Comparison of ENCODE assay signal across 8 cellular contexts in the genomic region with DNA sequence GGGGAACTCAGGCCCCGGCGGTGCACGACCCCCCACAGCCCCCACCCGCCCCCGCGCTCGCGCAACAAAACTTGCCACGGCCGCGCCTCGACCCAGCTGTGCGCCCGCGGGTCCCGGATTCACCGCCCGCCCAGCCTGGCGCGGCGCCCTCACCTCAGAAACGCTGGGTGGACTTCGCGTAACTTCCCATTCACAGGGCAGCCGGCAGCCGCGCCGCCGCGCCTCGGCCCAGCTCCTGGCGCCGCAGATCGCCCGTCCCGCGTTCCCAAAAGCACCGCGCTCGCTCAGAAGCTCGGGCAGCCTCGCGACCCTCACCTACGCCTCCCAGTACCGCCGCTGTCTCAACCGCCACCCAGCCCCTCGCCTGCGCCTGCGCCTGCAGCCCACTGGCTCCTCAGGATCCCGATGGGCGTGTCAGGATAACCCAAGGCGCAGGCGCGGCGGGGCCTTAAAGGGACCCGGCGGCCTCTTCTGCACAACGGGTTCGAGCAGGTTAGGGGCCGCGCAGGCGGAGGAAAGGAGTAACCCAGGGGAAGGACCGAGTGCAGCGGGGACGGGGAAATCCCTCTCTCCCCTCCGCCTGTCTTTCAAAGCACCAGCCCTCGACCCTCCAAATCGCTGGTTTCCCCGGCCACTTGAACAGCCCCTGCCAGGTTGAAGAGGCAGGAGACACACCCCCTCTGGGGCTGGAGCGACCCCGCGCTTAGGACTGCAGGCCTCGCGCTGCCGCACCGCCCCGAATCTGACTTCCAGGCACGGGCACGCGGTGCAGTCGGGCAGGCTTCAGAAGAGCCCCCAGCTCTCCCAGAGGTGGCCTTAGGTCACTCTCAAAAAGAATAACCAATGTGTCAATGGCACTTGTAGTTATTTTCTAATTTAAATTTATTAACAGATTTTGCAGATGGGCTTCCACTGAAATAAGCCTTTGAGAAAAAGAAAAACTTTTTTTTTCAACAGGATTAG. TPM values are rescaled to one million over a fixed set of nuclear protein-coding genes. Genes with fewer than 3 reads are reported as not detected.
DNase-seq lines count a peak whose midpoint lies in the region; ATAC-seq and TF ChIP-seq lines count a peak whose summit lies in the region.

Gene NBPF1 (minus strand): TSS at position 380 of the 963 bp plus-strand sequence.

- no peak within 1 kb of the TSS for H3K27ac Mint-ChIP-seq in neural progenitor cell

- TF ChIP-seq CTCF in HCT116 (IDR thresholded peaks at IDR 0.05 in 2 of 3, conservative IDR thresholded peaks at IDR 0.05 in 1 of 3; ENCODE audit: borderline replicate concordance in 1 of 3, insufficient read depth in 1 of 3, low read depth in 2 of 3, low read length in 2 of 3) (no peak), MM.1S (IDR thresholded peaks at IDR 0.05; ENCODE audit: low read length) (no peak; the same call in 1 of the 2 replicates), neural progenitor cell (IDR thresholded peaks at IDR 0.05) (peak; percentile 27), stomach (IDR thresholded peaks at IDR 0.05) (peak in 1 of 7 experiments; percentile 48)

- no peaks in the 10 kb centered on the region for H3K4me1 Mint-ChIP-seq in neural progenitor cell

- no peaks in the 10 kb centered on the region for H3K27me3 Mint-ChIP-seq in neural progenitor cell (ENCODE audit: insufficient read depth, low read depth)

- H3K27ac ChIP-seq in HCT116 (ENCODE audit: low read depth, low read length) = peak within 1 kb of the TSS; percentile 58
- no peak within 1 kb of the TSS for H3K27ac ChIP-seq in MM.1S (ENCODE audit: low read length)
- peak within 1 kb of the TSS; percentile 3 for H3K27ac ChIP-seq in neural progenitor cell
- peak within 1 kb of the TSS; percentile 58 to 83 (median 72) for H3K27ac ChIP-seq in stomach

- intact Hi-C loops in HCT116 (cut with micrococcal nuclease) (loop anchor here (1.0 kb wide), 1 partner anchor 173 kb away; the partner anchor contains the start of gene NECAP2), stomach (cut with DNase I; ENCODE audit: low total_unique reads) (no loop called here)

- ATAC-seq in HCT116 = peak; percentile 98

- no peaks in the 10 kb centered on the region for H3F3A ChIP-seq in MM.1S (ENCODE audit: insufficient read depth, low read length)
- peaks cover 48% of the 10 kb centered on the region for H3F3A ChIP-seq in neural progenitor cell (ENCODE audit: low read depth)

- TF ChIP-seq POLR2A in HCT116 (IDR thresholded peaks at IDR 0.05; ENCODE audit: borderline replicate concordance, extremely low read depth, insufficient read depth, insufficient read length) = peak; percentile 97
- TF ChIP-seq POLR2A in stomach (IDR thresholded peaks at IDR 0.05) = peak in 3 of 4 donors; percentile 42 to 76 (median 45)

- H3K9me2 ChIP-seq in HCT116 (ENCODE audit: insufficient read depth) (no peaks in the 10 kb centered on the region), MM.1S (replicated peaks; ENCODE audit: insufficient read depth, low read length) (no peaks in the 10 kb centered on the region)

- no peaks in the 10 kb centered on the region for H3K9me3 ChIP-seq in HCT116 (ENCODE audit: control insufficient read depth in 1 of 2, insufficient read depth in 1 of 2, low read depth in 1 of 2, low read length in 2 of 2)
- H3K9me3 ChIP-seq in MM.1S (replicated peaks; ENCODE audit: insufficient read depth, low read length) = no peaks in the 10 kb centered on the region
- no peaks in the 10 kb centered on the region for H3K9me3 ChIP-seq in neural progenitor cell (ENCODE audit: low read depth)
- H3K9me3 ChIP-seq in stomach = no peaks in the 10 kb centered on the region

- RAD21 ChIA-PET in HCT116 (lab: Charles Lee; ENCODE audit: low non-redundant PET in 1 of 2, low total read pairs in 2 of 2, uncharacterized antibody in 2 of 2, unreplicated experiment in 2 of 2) = interaction anchor here (0.6 kb wide), 2 partner anchors 7 to 10 kb away, joined by 3 read pairs; no protein-coding TSS in a partner anchor

- H3K4me1 ChIP-seq in HCT116 (ENCODE audit: control insufficient read depth in 1 of 2, insufficient read depth in 2 of 2, low read length in 2 of 2) (peaks cover 16 to 23% of the 10 kb centered on the region in 2 experiments), MM.1S (ENCODE audit: low read length) (peaks cover 10% of the 10 kb centered on the region), neural progenitor cell (peaks cover 42% of the 10 kb centered on the region), stomach (peaks cover 26 to 50% (median 37%) of the 10 kb centered on the region in 4 donors)

- peak; percentile 99 for DNase-seq in G401 (ENCODE audit: low spot score)
- DNase-seq in HCT116 (ENCODE audit: low read depth, low spot score) = peak; percentile 94
- peak; percentile 99 for DNase-seq in MM.1S
- DNase-seq in SIG-M5 (lab: John Stamatoyannopoulos, UW) = peak; percentile 83
- peak; percentile 89 for DNase-seq in activated gamma-delta T cell treated with anti-CD3 and anti-CD28 coated beads, Interleukin-2, amount 50 U/mL, for 16 hours (ENCODE audit: low read depth)
- DNase-seq in foreskin melanocyte = peak; percentile 93
- DNase-seq in neural progenitor cell (ENCODE audit: low spot score) = peak; percentile 100
- DNase-seq in stomach = peak; percentile 99

- peak; percentile 47 for TF ChIP-seq EP300 in stomach (IDR thresholded peaks at IDR 0.05)

- no peaks in the 10 kb centered on the region for H3K36me3 Mint-ChIP-seq in neural progenitor cell

- H3K4me3 Mint-ChIP-seq in neural progenitor cell = no peak within 1 kb of the TSS

- 0 to 1% (median 0%) methylated on average over 81 to 82 of the region's 82 CpGs for WGBS in stomach, 5 donors

- H3K79me2 ChIP-seq in HCT116 (ENCODE audit: insufficient read depth, low read length) (peaks cover 36% of the 10 kb centered on the region), MM.1S (ENCODE audit: low read length) (no peaks in the 10 kb centered on the region), neural progenitor cell (ENCODE audit: low read depth) (peaks cover 44% of the 10 kb centered on the region)

- H3K27me3 ChIP-seq in HCT116 (ENCODE audit: insufficient read depth, low read length) (no peaks in the 10 kb centered on the region), MM.1S (replicated peaks; ENCODE audit: insufficient read depth, low read length) (peaks cover 27% of the 10 kb centered on the region), neural progenitor cell (peaks cover 37% of the 10 kb centered on the region), stomach (no peaks in the 10 kb centered on the region)

- CTCF ChIA-PET in HCT116 (lab: Charles Lee) = interaction anchor here (0.5 to 1.9 kb wide), 3 partner anchors 8 to 21 kb away, joined by 3 to 22 read pairs (median 3); no protein-coding TSS in a partner anchor

- POLR2A ChIA-PET in HCT116 (lab: Charles Lee) = interaction anchor here (1.0 to 2.4 kb wide), 4 partner anchors 11 to 292 kb away, joined by 3 to 8 read pairs (median 4); no protein-coding TSS in a partner anchor

- H3K9ac ChIP-seq in HCT116 (ENCODE audit: low read length) (peak within 1 kb of the TSS; percentile 73), MM.1S (ENCODE audit: low read length) (peak within 1 kb of the TSS; percentile 34; the same call in 1 of the 2 replicates), neural progenitor cell (peak within 1 kb of the TSS; percentile 6)

- BruUV-seq in HCT116 (replicated peaks; lab: Mats Ljungman, UMichigan) = TSS peak; percentile 52

- no peak for TF ChIP-seq RAD21 in HCT116 (IDR thresholded peaks at IDR 0.05; ENCODE audit: low read depth)

- H3K36me3 ChIP-seq in HCT116 (ENCODE audit: control insufficient read depth in 1 of 2, insufficient read depth in 2 of 2, low read length in 2 of 2) = peaks cover under 1 to 2% of the 10 kb centered on the region in 2 experiments; a peak in 1 of 4 replicates
- no peaks in the 10 kb centered on the region for H3K36me3 ChIP-seq in MM.1S (replicated peaks; ENCODE audit: insufficient read depth, low read length)
- no peaks in the 10 kb centered on the region for H3K36me3 ChIP-seq in neural progenitor cell
- H3K36me3 ChIP-seq in stomach = peaks cover 4 to 18% (median 14%) of the 10 kb centered on the region in 4 donors

- H3K4me2 ChIP-seq in HCT116 (ENCODE audit: low read length) = peak within 1 kb of the TSS; percentile 84
- H3K4me2 ChIP-seq in MM.1S (ENCODE audit: low read depth, low read length) = peak within 1 kb of the TSS; percentile 95
- H3K4me2 ChIP-seq in neural progenitor cell = peak within 1 kb of the TSS; percentile 75

- H4K20me1 ChIP-seq in HCT116 (ENCODE audit: insufficient read depth) (no peaks in the 10 kb centered on the region), MM.1S (ENCODE audit: insufficient read depth, low read length) (no peaks in the 10 kb centered on the region), neural progenitor cell (ENCODE audit: low read depth) (peaks cover 25% of the 10 kb centered on the region)

- H3K4me3 ChIP-seq in HCT116 (replicated peaks in 1 of 2; ENCODE audit: low read depth in 1 of 2, low read length in 2 of 2) (peak within 1 kb of the TSS; percentile 61 to 75), MM.1S (ENCODE audit: low read length) (peak within 1 kb of the TSS; percentile 69), neural progenitor cell (peak within 1 kb of the TSS; percentile 51), stomach (peak within 1 kb of the TSS; percentile 46 to 69 (median 56))

- no peaks in the 10 kb centered on the region for H3K9me3 Mint-ChIP-seq in neural progenitor cell

- in situ Hi-C loops in G401 (cut with HindIII; ENCODE audit: low sequenced_read_pairs) = no loop called here

- H2AFZ ChIP-seq in HCT116 (ENCODE audit: low read depth, low read length, poor library complexity, severe bottlenecking) (peak within 1 kb of the TSS; percentile 76), MM.1S (ENCODE audit: low read length) (peak within 1 kb of the TSS; percentile 91), neural progenitor cell (replicated peaks) (peak within 1 kb of the TSS; percentile 68)

TF ChIP-seq in HCT116, 20 proteins besides CTCF, POLR2A, EP300 and RAD21 (continues in another document):
- no peak for TF ChIP-seq EGR1 (IDR thresholded peaks at IDR 0.05; ENCODE audit: low read depth)
- TF ChIP-seq SRF (IDR thresholded peaks at IDR 0.05; ENCODE audit: low read depth) = no peak
- no peak for TF ChIP-seq ATF3 (IDR thresholded peaks at IDR 0.05)
- no peak for TF ChIP-seq SIN3A (IDR thresholded peaks at IDR 0.05; ENCODE audit: low read depth)
- TF ChIP-seq POLR2AphosphoS5 (IDR thresholded peaks at IDR 0.05; ENCODE audit: low read depth, low read length) = peak; percentile 99
- no peak for TF ChIP-seq ELF1 (IDR thresholded peaks at IDR 0.05; ENCODE audit: borderline replicate concordance, low read depth)

RNA-seq across cellular contexts. Expression of gene NBPF1, which starts in this region (rescaled TPM):
- 10.3 and 27.6 TPM in 2 replicates for total RNA-seq in G401 (2014; rRNA removed; shearing (Covaris generic))
- total RNA-seq in HCT116 (2021; ENCODE audit: unreplicated experiment) (46.0 TPM), neural progenitor cell (ENCODE audit: low replicate concordance) (54.9 and 69.9 TPM in 2 replicates), stomach (10 to 100 TPM; 19.2 to 66.6 (median 35.6) TPM)
- polyA plus RNA-seq in HCT116 (2012) = 17.4 and 21.3 TPM in 2 replicates
- polyA plus RNA-seq in stomach = 1 to 10 TPM; 3.3 to 8.8 (median 7.5) TPM

Comparison
In these comparisons a context has a peak if more than half of its experiments do, and no peak if none do; other contexts are left out.
1. H3K9ac ChIP-seq: peak in every context shown above with its lines; median percentile 73 in HCT116; 34 in MM.1S; 6 in neural progenitor cell.